In genomic region chr9:34098307-34098706, GRCh38 we compare ENCODE assay signal across 25 cellular contexts. TPM values are rescaled to one million over a fixed set of nuclear protein-coding genes. Genes with fewer than 3 reads are reported as not detected.
DNase-seq lines count a peak whose midpoint lies in the region; ATAC-seq and TF ChIP-seq lines count a peak whose summit lies in the region.
"Had no signal": no experiment of that assay in that cellular context is flagged by ENCODE, and none has a peak within 500 bp of the region (broad histone marks: within the 10 kb centered on the region; RNA-seq: fewer than 3 reads in every experiment).

No MANE protein-coding gene starts in this region.

- peak overlapping the region; percentile 64 for H3K27ac Mint-ChIP-seq in stimulated activated memory B cell treated with anti-CD40 and anti-IgM and Interleukin-4, amounts not matched to agents 10 μg/mL and 1 μg/mL and 100 μg/mL, for 72 hours
- H3K27ac Mint-ChIP-seq: activated CD8-positive, alpha-beta T cell treated with anti-CD3 and anti-CD28 coated beads, Interleukin-2, amount 10 ng/mL, durations not matched to agents 7 days and 5 days had no signal

- H3K9ac ChIP-seq in colonic mucosa (ENCODE audit: low read depth in 2 of 2, low read length in 2 of 2) = no peak overlapping the region
- H3K9ac ChIP-seq: KMS-11 had no signal

- no peaks in the 10 kb centered on the region for H3K27me3 ChIP-seq in colonic mucosa
- H3K27me3 ChIP-seq: heart left ventricle, ovary, suprapubic skin had no signal

- ATAC-seq in HG02610 (IDR thresholded peaks at IDR 0.05; ENCODE audit: unreplicated experiment) (peak; percentile 45), HG03432 (IDR thresholded peaks at IDR 0.05; ENCODE audit: unreplicated experiment) (peak; percentile 56)
- ATAC-seq in stimulated activated memory B cell treated with anti-CD40 and anti-IgM and Interleukin-4, amounts not matched to agents 10 μg/mL and 1 μg/mL and 100 μg/mL, for 72 hours = peak; percentile 54
- ATAC-seq: activated CD8-positive, alpha-beta T cell treated with anti-CD3 and anti-CD28 coated beads, Interleukin-2, amount 10 ng/mL, durations not matched to agents 7 days and 5 days; heart left ventricle had no signal

- peaks cover 13% of the 10 kb centered on the region for H3K4me1 Mint-ChIP-seq in stimulated activated memory B cell treated with anti-CD40 and anti-IgM and Interleukin-4, amounts not matched to agents 10 μg/mL and 1 μg/mL and 100 μg/mL, for 72 hours

- peaks cover 20% of the 10 kb centered on the region for H3K36me3 ChIP-seq in colonic mucosa
- H3K36me3 ChIP-seq: ovary had no signal

- no peak overlapping the region for H3K4me3 Mint-ChIP-seq in stimulated activated memory B cell treated with anti-CD40 and anti-IgM and Interleukin-4, amounts not matched to agents 10 μg/mL and 1 μg/mL and 100 μg/mL, for 72 hours
- H3K4me3 Mint-ChIP-seq: activated CD8-positive, alpha-beta T cell treated with anti-CD3 and anti-CD28 coated beads, Interleukin-2, amount 10 ng/mL, durations not matched to agents 7 days and 5 days; CD4-positive, CD25-positive, alpha-beta regulatory T cell had no signal

- DNase-seq in DMS 273 (lab: John Stamatoyannopoulos, UW; ENCODE audit: unreplicated experiment) = peak; percentile 14
- DNase-seq in DMS 273 treated with DMSO at 0.1 percent for 48 hours (lab: John Stamatoyannopoulos, UW) = no peak
- no peak for DNase-seq in NCI-H187 treated with DMSO at 0.1 percent for 48 hours (lab: John Stamatoyannopoulos, UW)
- no peak for DNase-seq in dermis blood vessel endothelial cell
- no peak for DNase-seq in colonic mucosa
- DNase-seq: activated CD8-positive, alpha-beta T cell treated with anti-CD3 and anti-CD28 coated beads, Interleukin-2, amount 10 ng/mL, durations not matched to agents 7 days and 5 days; activated effector memory CD4-positive, alpha-beta T cell treated with anti-CD3 and anti-CD28 coated beads, Interleukin-2, amount 50 U/mL, for 16 hours; anterior cingulate cortex; CD4-positive, CD25-positive, alpha-beta regulatory T cell; erythroblast; GF-D8; heart left ventricle; kidney glomerular epithelial cell; NCI-H1930; NCI-H82; ovary; Right ventricle myocardium superior; T-helper 9 cell had no signal

- H3K9me3 Mint-ChIP-seq in stimulated activated memory B cell treated with anti-CD40 and anti-IgM and Interleukin-4, amounts not matched to agents 10 μg/mL and 1 μg/mL and 100 μg/mL, for 72 hours = no peaks in the 10 kb centered on the region
- H3K9me3 Mint-ChIP-seq: CD4-positive, CD25-positive, alpha-beta regulatory T cell had no signal

- TF ChIP-seq CTCF in colonic mucosa (IDR thresholded peaks at IDR 0.05) = no peak

- no peak overlapping the region for H3K27ac ChIP-seq in colonic mucosa
- H3K27ac ChIP-seq: 22Rv1, HL-60, KMS-11, ovary, suprapubic skin had no signal

- no peaks in the 10 kb centered on the region for H3K4me1 ChIP-seq in colonic mucosa
- H3K4me1 ChIP-seq: suprapubic skin had no signal

- peaks cover 2% of the 10 kb centered on the region for H3K36me3 Mint-ChIP-seq in stimulated activated memory B cell treated with anti-CD40 and anti-IgM and Interleukin-4, amounts not matched to agents 10 μg/mL and 1 μg/mL and 100 μg/mL, for 72 hours

- H3K4me3 ChIP-seq in colonic mucosa = no peak overlapping the region
- H3K4me3 ChIP-seq: heart left ventricle, ovary, suprapubic skin had no signal

- peaks cover 8% of the 10 kb centered on the region for H3K27me3 Mint-ChIP-seq in stimulated activated memory B cell treated with anti-CD40 and anti-IgM and Interleukin-4, amounts not matched to agents 10 μg/mL and 1 μg/mL and 100 μg/mL, for 72 hours
- H3K27me3 Mint-ChIP-seq: CD4-positive, CD25-positive, alpha-beta regulatory T cell had no signal

- no peaks in the 10 kb centered on the region for H3K9me3 ChIP-seq in colonic mucosa
- H3K9me3 ChIP-seq: heart left ventricle, ovary, suprapubic skin had no signal

- intact Hi-C loops in colonic mucosa (cut with DNase I) = loop anchor here (10.0 kb wide), 2 partner anchors 56 to 156 kb away; no protein-coding TSS in a partner anchor

RNA-seq across cellular contexts. Expression of gene DCAF12, which starts 28.2 kb away (rescaled TPM):
- 22.3 and 24.4 TPM in 2 replicates for total RNA-seq in dermis blood vessel endothelial cell
- total RNA-seq in colonic mucosa = 10 to 100 TPM; 37.9 to 41.5 TPM

RNA-seq across cellular contexts. Expression of gene UBAP2, which starts 49.6 kb away (rescaled TPM):
- total RNA-seq in dermis blood vessel endothelial cell = 28.4 and 31.8 TPM in 2 replicates
- total RNA-seq in colonic mucosa = 10 to 100 TPM; 26.9 to 42.0 TPM
